11 cellular contexts compared by ENCODE assay signal in genomic region chr10:3763035-3763456, GRCh38. TPM values are rescaled to one million over a fixed set of nuclear protein-coding genes. Genes with fewer than 3 reads are reported as not detected.
DNase-seq lines count a peak whose midpoint lies in the region; ATAC-seq and TF ChIP-seq lines count a peak whose summit lies in the region.
"Had no signal": no experiment of that assay in that cellular context is flagged by ENCODE, and none has a peak within 500 bp of the region (broad histone marks: within the 10 kb centered on the region; RNA-seq: fewer than 3 reads in every experiment).

No MANE protein-coding gene starts in this region.

- no peak overlapping the region for H3K4me2 ChIP-seq in fibroblast of lung (ENCODE audit: extremely low read depth, insufficient read depth, low read length)

- peak overlapping the region; percentile 32; the same call in 1 of the 2 replicates for H3K27ac ChIP-seq in SJSA1
- no peak overlapping the region for H3K27ac ChIP-seq in fibroblast of lung (ENCODE audit: insufficient read depth, low read length)

- no peak overlapping the region for H3K4me3 Mint-ChIP-seq in activated T-cell treated with anti-CD3 and anti-CD28 coated beads, Interleukin-2, amount 50 U/mL, for 4 hours
- H3K4me3 Mint-ChIP-seq in stimulated activated effector memory CD8-positive, alpha-beta T cell treated with anti-CD3 and anti-CD28 coated beads, Interleukin-12 subunit alpha, Interleukin-12 subunit beta, amount 100 ng/mL, for 72 hours: peak overlapping the region; percentile 62

- no peaks in the 10 kb centered on the region for H3K36me3 ChIP-seq in SJSA1
- no peaks in the 10 kb centered on the region for H3K36me3 ChIP-seq in fibroblast of lung (ENCODE audit: control insufficient read depth, insufficient read depth, low read length)

- H3K4me1 ChIP-seq in SJSA1 (replicated peaks): peaks cover 68% of the 10 kb centered on the region
- no peaks in the 10 kb centered on the region for H3K4me1 ChIP-seq in fibroblast of lung (ENCODE audit: control insufficient read depth, extremely low read depth, insufficient read depth, low read length)

- H3K79me2 ChIP-seq in fibroblast of lung (ENCODE audit: control insufficient read depth, insufficient read depth, low read length): no peaks in the 10 kb centered on the region

- peaks cover 81% of the 10 kb centered on the region for H3K4me1 Mint-ChIP-seq in activated T-cell treated with anti-CD3 and anti-CD28 coated beads, Interleukin-2, amount 50 U/mL, for 4 hours (ENCODE audit: low read depth)
- peaks cover 89% of the 10 kb centered on the region for H3K4me1 Mint-ChIP-seq in stimulated activated effector memory CD8-positive, alpha-beta T cell treated with anti-CD3 and anti-CD28 coated beads, Interleukin-12 subunit alpha, Interleukin-12 subunit beta, amount 100 ng/mL, for 72 hours

- ATAC-seq in activated T-cell treated with anti-CD3 and anti-CD28 coated beads, Interleukin-2, amount 50 U/mL, for 4 hours: no peak
- peak; percentile 77 for ATAC-seq in stimulated activated effector memory CD8-positive, alpha-beta T cell treated with anti-CD3 and anti-CD28 coated beads, Interleukin-12 subunit alpha, Interleukin-12 subunit beta, amount 100 ng/mL, for 72 hours
- ATAC-seq in GM18858 (IDR thresholded peaks at IDR 0.05; ENCODE audit: unreplicated experiment) (no peak), HG03565 (IDR thresholded peaks at IDR 0.05; ENCODE audit: unreplicated experiment) (no peak)

- H3K27me3 ChIP-seq in SJSA1 (replicated peaks): no peaks in the 10 kb centered on the region
- H3K27me3 ChIP-seq in fibroblast of lung (ENCODE audit: control insufficient read depth, insufficient read depth, low read length): no peaks in the 10 kb centered on the region

- no peaks in the 10 kb centered on the region for H3K9me3 ChIP-seq in SJSA1 (replicated peaks)
- no peaks in the 10 kb centered on the region for H3K9me3 ChIP-seq in fibroblast of lung (ENCODE audit: control insufficient read depth, insufficient read depth, low read depth, low read length)

- no peaks in the 10 kb centered on the region for H3K36me3 Mint-ChIP-seq in activated T-cell treated with anti-CD3 and anti-CD28 coated beads, Interleukin-2, amount 50 U/mL, for 4 hours (ENCODE audit: insufficient read depth)
- peaks cover 10% of the 10 kb centered on the region for H3K36me3 Mint-ChIP-seq in stimulated activated effector memory CD8-positive, alpha-beta T cell treated with anti-CD3 and anti-CD28 coated beads, Interleukin-12 subunit alpha, Interleukin-12 subunit beta, amount 100 ng/mL, for 72 hours

- peak overlapping the region; percentile 86 for H3K27ac Mint-ChIP-seq in stimulated activated effector memory CD8-positive, alpha-beta T cell treated with anti-CD3 and anti-CD28 coated beads, Interleukin-12 subunit alpha, Interleukin-12 subunit beta, amount 100 ng/mL, for 72 hours

- no peak overlapping the region for H2AFZ ChIP-seq in fibroblast of lung (ENCODE audit: low read length)

- TF ChIP-seq CTCF in fibroblast of lung (conservative IDR thresholded peaks at IDR 0.05 in 1 of 2, IDR thresholded peaks at IDR 0.05 in 1 of 2; ENCODE audit: low read depth in 1 of 2, low read length in 2 of 2): no peak

- no peaks in the 10 kb centered on the region for H3K27me3 Mint-ChIP-seq in activated T-cell treated with anti-CD3 and anti-CD28 coated beads, Interleukin-2, amount 50 U/mL, for 4 hours (ENCODE audit: low read depth)

- no peak overlapping the region for H3K9ac ChIP-seq in fibroblast of lung (ENCODE audit: insufficient read depth, low read length)

- peaks cover 5% of the 10 kb centered on the region for H3K9me3 Mint-ChIP-seq in activated T-cell treated with anti-CD3 and anti-CD28 coated beads, Interleukin-2, amount 50 U/mL, for 4 hours
- H3K9me3 Mint-ChIP-seq in stimulated activated effector memory CD8-positive, alpha-beta T cell treated with anti-CD3 and anti-CD28 coated beads, Interleukin-12 subunit alpha, Interleukin-12 subunit beta, amount 100 ng/mL, for 72 hours: peaks cover 5% of the 10 kb centered on the region

- DNase-seq in activated T-cell treated with anti-CD3 and anti-CD28 coated beads, Interleukin-2, amount 50 U/mL, for 48 hours: peak; percentile 45 to 56
- DNase-seq in activated T-cell treated with anti-CD3 and anti-CD28 coated beads, Interleukin-2, amount 50 U/mL, for 4 hours: no peak
- no peak for DNase-seq in SJSA1 (ENCODE audit: low read depth in 1 of 2, low spot score in 2 of 2)
- DNase-seq in fibroblast of lung (ENCODE audit: low read depth in 2 of 2): peak; percentile 41 to 81
- DNase-seq in stimulated activated effector memory CD8-positive, alpha-beta T cell treated with anti-CD3 and anti-CD28 coated beads, Interleukin-12 subunit alpha, Interleukin-12 subunit beta, amount 100 ng/mL, for 72 hours (ENCODE audit: low spot score in 2 of 2): no peak
- DNase-seq in activated CD4-positive, CD25-positive, alpha-beta regulatory T cell treated with anti-CD3 and anti-CD28 coated beads, Interleukin-2, amount 50 U/mL, for 72 hours: no peak
- DNase-seq: cerebellar nuclear complex, hippocampal formation, NCI-H1417 had no signal

- H3K4me3 ChIP-seq in SJSA1: no peak overlapping the region
- no peak overlapping the region for H3K4me3 ChIP-seq in fibroblast of lung (replicated peaks in 1 of 4; ENCODE audit: control extremely low read depth in 1 of 4, insufficient read depth in 1 of 4, low read depth in 3 of 4, low read length in 4 of 4)

- no peaks in the 10 kb centered on the region for H4K20me1 ChIP-seq in fibroblast of lung (ENCODE audit: control insufficient read depth, extremely low read depth, insufficient read depth, low read length)

RNA-seq across cellular contexts. Expression of gene KLF6, which starts 22.0 kb away (rescaled TPM):
- 100 to 1,000 TPM; 188 to 247 (median 209) TPM for total RNA-seq in activated T-cell treated with anti-CD3 and anti-CD28 coated beads, Interleukin-2, amount 50 U/mL, for 4 hours
- 18.0 and 21.3 TPM in 2 replicates for total RNA-seq in SJSA1 (2014; rRNA removed; shearing (Covaris generic))
- 39.0 and 96.1 TPM in 2 replicates for total RNA-seq in fibroblast of lung
- 105 and 140 TPM in 2 replicates for polyA plus RNA-seq in fibroblast of lung
- polyA plus RNA-seq in fibroblast of lung (2012): 81.6 and 107 TPM in 2 replicates
- 181 and 546 TPM in 2 replicates for polyA minus RNA-seq in fibroblast of lung (ENCODE audit: low replicate concordance)

Comparison
In these comparisons a context has a peak if more than half of its experiments do, and no peak if none do; other contexts are left out.
1. DNase-seq: peak in activated T-cell treated with anti-CD3 and anti-CD28 coated beads, Interleukin-2, amount 50 U/mL, for 48 hours (2 of 2) and fibroblast of lung (2 of 2); none in activated T-cell treated with anti-CD3 and anti-CD28 coated beads, Interleukin-2, amount 50 U/mL, for 4 hours (single experiment), SJSA1 (0 of 2), stimulated activated effector memory CD8-positive, alpha-beta T cell treated with anti-CD3 and anti-CD28 coated beads, Interleukin-12 subunit alpha, Interleukin-12 subunit beta, amount 100 ng/mL, for 72 hours (0 of 2) and activated CD4-positive, CD25-positive, alpha-beta regulatory T cell treated with anti-CD3 and anti-CD28 coated beads, Interleukin-2, amount 50 U/mL, for 72 hours (single experiment).